1 cellular context compared by ENCODE assay signal in the genomic region with DNA sequence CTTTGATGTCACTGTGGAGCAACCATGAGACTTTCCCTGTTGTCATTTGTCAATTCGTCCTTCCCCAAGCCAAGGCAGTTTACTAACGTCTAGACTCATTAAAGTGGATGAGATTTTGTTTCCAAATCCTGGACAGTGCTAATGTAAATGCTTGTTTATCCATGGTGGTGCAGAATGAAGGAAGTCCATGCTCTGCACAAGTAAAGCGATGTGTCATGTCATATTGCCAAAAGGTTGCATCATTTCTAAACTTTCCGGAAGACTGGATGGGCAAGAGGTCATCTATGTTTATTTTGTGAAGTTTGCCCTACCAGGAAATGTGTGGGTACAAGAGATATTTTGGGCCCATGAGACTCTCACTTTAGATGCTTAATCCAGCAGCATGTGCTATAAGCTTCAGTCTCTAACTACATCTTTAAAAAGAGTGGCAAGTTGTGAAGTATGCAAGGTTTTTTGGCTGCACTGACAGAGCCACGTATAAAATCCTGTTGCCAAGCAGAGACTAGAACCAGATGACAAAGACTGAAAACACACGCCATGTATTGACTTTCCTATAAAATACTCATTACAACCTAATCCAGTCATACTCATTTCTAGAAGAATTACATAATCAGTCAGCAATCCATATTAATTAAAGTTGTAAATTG.
TF ChIP-seq lines count a peak whose summit lies in the region.

No MANE protein-coding gene starts in this region.

TF ChIP-seq in HEK293, 187 proteins besides CTCF, POLR2A, EP300 and RAD21 (continued from another document):
- TF ChIP-seq, protein P1, sequence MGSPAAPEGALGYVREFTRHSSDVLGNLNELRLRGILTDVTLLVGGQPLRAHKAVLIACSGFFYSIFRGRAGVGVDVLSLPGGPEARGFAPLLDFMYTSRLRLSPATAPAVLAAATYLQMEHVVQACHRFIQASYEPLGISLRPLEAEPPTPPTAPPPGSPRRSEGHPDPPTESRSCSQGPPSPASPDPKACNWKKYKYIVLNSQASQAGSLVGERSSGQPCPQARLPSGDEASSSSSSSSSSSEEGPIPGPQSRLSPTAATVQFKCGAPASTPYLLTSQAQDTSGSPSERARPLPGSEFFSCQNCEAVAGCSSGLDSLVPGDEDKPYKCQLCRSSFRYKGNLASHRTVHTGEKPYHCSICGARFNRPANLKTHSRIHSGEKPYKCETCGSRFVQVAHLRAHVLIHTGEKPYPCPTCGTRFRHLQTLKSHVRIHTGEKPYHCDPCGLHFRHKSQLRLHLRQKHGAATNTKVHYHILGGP (tag by site-specific recombination; IDR thresholded peaks at IDR 0.05): peak; percentile 59
- TF ChIP-seq ZBTB48 (tag by site-specific recombination; IDR thresholded peaks at IDR 0.05) (no peak), ZEB2 (tag by site-specific recombination; IDR thresholded peaks at IDR 0.05) (peak; percentile 79), IKZF3 (tag by site-specific recombination; IDR thresholded peaks at IDR 0.05) (peak; percentile 80), KLF16 (tag by site-specific recombination; IDR thresholded peaks at IDR 0.05) (0 out of 2 replicates have a peak, but pooled peaks have one; percentile 40), HOXD13 (CRISPR knock-in tag; IDR thresholded peaks at IDR 0.05; ENCODE audit: borderline replicate concordance) (peak; percentile 93; the same call in 1 of the 2 replicates)
- TF ChIP-seq, protein P2, sequence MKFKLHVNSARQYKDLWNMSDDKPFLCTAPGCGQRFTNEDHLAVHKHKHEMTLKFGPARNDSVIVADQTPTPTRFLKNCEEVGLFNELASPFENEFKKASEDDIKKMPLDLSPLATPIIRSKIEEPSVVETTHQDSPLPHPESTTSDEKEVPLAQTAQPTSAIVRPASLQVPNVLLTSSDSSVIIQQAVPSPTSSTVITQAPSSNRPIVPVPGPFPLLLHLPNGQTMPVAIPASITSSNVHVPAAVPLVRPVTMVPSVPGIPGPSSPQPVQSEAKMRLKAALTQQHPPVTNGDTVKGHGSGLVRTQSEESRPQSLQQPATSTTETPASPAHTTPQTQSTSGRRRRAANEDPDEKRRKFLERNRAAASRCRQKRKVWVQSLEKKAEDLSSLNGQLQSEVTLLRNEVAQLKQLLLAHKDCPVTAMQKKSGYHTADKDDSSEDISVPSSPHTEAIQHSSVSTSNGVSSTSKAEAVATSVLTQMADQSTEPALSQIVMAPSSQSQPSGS (tag by site-specific recombination; IDR thresholded peaks at IDR 0.05; ENCODE audit: low read depth): peak; percentile 63; the same call in 1 of the 2 replicates
- TF ChIP-seq, protein P3, sequence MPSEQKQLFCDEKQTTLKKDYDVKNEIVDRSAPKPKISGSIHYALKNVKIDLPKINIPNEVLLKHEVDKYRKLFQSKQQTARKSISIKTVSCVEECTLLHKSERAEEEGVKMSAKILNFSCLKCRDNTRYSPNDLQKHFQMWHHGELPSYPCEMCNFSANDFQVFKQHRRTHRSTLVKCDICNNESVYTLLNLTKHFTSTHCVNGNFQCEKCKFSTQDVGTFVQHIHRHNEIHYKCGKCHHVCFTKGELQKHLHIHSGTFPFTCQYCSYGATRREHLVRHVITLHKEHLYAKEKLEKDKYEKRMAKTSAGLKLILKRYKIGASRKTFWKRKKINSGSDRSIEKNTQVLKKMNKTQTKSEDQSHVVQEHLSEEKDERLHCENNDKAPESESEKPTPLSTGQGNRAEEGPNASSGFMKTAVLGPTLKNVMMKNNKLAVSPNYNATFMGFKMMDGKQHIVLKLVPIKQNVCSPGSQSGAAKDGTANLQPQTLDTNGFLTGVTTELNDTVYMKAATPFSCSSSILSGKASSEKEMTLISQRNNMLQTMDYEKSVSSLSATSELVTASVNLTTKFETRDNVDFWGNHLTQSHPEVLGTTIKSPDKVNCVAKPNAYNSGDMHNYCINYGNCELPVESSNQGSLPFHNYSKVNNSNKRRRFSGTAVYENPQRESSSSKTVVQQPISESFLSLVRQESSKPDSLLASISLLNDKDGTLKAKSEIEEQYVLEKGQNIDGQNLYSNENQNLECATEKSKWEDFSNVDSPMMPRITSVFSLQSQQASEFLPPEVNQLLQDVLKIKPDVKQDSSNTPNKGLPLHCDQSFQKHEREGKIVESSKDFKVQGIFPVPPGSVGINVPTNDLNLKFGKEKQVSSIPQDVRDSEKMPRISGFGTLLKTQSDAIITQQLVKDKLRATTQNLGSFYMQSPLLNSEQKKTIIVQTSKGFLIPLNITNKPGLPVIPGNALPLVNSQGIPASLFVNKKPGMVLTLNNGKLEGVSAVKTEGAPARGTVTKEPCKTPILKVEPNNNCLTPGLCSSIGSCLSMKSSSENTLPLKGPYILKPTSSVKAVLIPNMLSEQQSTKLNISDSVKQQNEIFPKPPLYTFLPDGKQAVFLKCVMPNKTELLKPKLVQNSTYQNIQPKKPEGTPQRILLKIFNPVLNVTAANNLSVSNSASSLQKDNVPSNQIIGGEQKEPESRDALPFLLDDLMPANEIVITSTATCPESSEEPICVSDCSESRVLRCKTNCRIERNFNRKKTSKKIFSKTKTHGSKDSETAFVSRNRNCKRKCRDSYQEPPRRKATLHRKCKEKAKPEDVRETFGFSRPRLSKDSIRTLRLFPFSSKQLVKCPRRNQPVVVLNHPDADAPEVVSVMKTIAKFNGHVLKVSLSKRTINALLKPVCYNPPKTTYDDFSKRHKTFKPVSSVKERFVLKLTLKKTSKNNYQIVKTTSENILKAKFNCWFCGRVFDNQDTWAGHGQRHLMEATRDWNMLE (tag by site-specific recombination; conservative IDR thresholded peaks at IDR 0.05; ENCODE audit: low read depth): peak; percentile 53; the same call in 1 of the 2 replicates
